ENCODE assay signal across 8 cellular contexts in the genomic region with DNA sequence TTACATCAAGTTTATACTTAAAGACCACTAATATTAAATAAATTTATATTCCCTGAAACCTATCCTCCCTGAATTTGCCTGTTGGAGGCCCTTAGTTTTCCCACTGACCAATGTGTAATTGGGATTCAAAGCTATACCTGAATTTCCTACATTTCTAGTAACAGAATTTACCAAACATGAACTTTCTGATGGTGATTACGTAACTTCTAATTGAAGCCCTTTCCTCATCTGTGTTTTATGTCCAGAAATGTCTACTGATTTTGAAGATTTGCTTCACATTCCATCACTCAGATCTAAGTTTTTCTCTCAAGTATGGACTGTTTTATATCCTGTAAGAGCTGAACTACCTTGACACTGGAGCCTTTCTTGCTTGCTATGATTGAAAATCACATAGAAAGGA. TPM values are rescaled to one million over a fixed set of nuclear protein-coding genes. Genes with fewer than 3 reads are reported as not detected.
"Had no signal": no experiment of that assay in that cellular context is flagged by ENCODE, and none has a peak within 500 bp of the region (broad histone marks: within the 10 kb centered on the region; RNA-seq: fewer than 3 reads in every experiment).

No MANE protein-coding gene starts in this region.

- DNase-seq: H9, HCEC 1CT, KG1 had no signal

- H3K4me1 Mint-ChIP-seq: GM23338 had no signal

- H3K27ac ChIP-seq: HL-60 had no signal

- H3K4me3 ChIP-seq: GM23338 had no signal

- H3K4me2 ChIP-seq: GM23338 had no signal

- H3K27me3 Mint-ChIP-seq: IgD-negative memory B cell had no signal

- ATAC-seq: GM23338 had no signal

- FAIRE-seq: H1, H54 had no signal

- H3K27ac Mint-ChIP-seq: GM23338, H9, IgD-negative memory B cell had no signal

- H2AFZ ChIP-seq: GM23338 had no signal

- H3K4me3 Mint-ChIP-seq: GM23338, H9, IgD-negative memory B cell had no signal

RNA-seq across cellular contexts. Expression of a gene that starts 50.7 kb away (rescaled TPM):
- total RNA-seq: GM23338 had no signal
- polyA plus RNA-seq: IgD-negative memory B cell had no signal
